In genomic region chr6:159726918-159727716, GRCh38 we compare ENCODE assay signal across 9 cellular contexts. TPM values are rescaled to one million over a fixed set of nuclear protein-coding genes. Genes with fewer than 3 reads are reported as not detected.
DNase-seq lines count a peak whose midpoint lies in the region; ATAC-seq, FAIRE-seq and TF ChIP-seq lines count a peak whose summit lies in the region.
"Had no signal": no experiment of that assay in that cellular context is flagged by ENCODE, and none has a peak within 500 bp of the region (broad histone marks: within the 10 kb centered on the region; RNA-seq: fewer than 3 reads in every experiment).

WTAP (plus strand) TSS chr6:159727506; CDS start chr6:159736266, 8,760 bp downstream.

- H3K27ac ChIP-seq in keratinocyte (ENCODE audit: control insufficient read depth, insufficient read depth, low read length), result peak within 1 kb of the TSS; percentile 98

- H3K4me3 Mint-ChIP-seq in central memory CD8-positive, alpha-beta T cell, result peak within 1 kb of the TSS; percentile 95

- peaks cover 18% of the 10 kb centered on the region for H3K4me1 ChIP-seq in keratinocyte (ENCODE audit: control insufficient read depth, extremely low read depth, insufficient read depth, low read length)

- peaks cover 0 to 5% of the 10 kb centered on the region in 2 experiments for H3K36me3 ChIP-seq in keratinocyte (ENCODE audit: control insufficient read depth in 2 of 2, extremely low read depth in 1 of 2, insufficient read depth in 2 of 2, low read length in 2 of 2)

- H3K4me2 ChIP-seq in keratinocyte (ENCODE audit: control insufficient read depth, extremely low read depth, insufficient read depth, low read depth, low read length), result peak within 1 kb of the TSS; percentile 99

- peaks cover 5% of the 10 kb centered on the region for H4K20me1 ChIP-seq in keratinocyte (ENCODE audit: control insufficient read depth, extremely low read depth, insufficient read depth, low read length)

- H3K4me3 ChIP-seq in keratinocyte (ENCODE audit: control insufficient read depth in 2 of 3, extremely low read depth in 1 of 3, insufficient read depth in 2 of 3, low read depth in 1 of 3, low read length in 3 of 3), result peak within 1 kb of the TSS; percentile 82 to 98 (median 90)

- peak within 1 kb of the TSS; percentile 98 for H3K9ac ChIP-seq in keratinocyte (ENCODE audit: control insufficient read depth, extremely low read depth, insufficient read depth, low read length)

- dilution Hi-C loops in keratinocyte (cut with MboI; ENCODE audit: extremely low pct_ligation_motif_present, low sequenced_read_pairs), result no loop called here

- H3K36me3 Mint-ChIP-seq in central memory CD8-positive, alpha-beta T cell (ENCODE audit: insufficient read depth), result peaks cover 36% of the 10 kb centered on the region

- peaks cover 5% of the 10 kb centered on the region for H3K9me3 Mint-ChIP-seq in central memory CD8-positive, alpha-beta T cell

- ATAC-seq in GM19043 (IDR thresholded peaks at IDR 0.05; ENCODE audit: low read depth, unreplicated experiment) (peak; percentile 77), HG03354 (IDR thresholded peaks at IDR 0.05; ENCODE audit: poor library complexity, severe bottlenecking, unreplicated experiment) (peak; percentile 79)
- ATAC-seq in activated CD4-positive, CD25-positive, alpha-beta regulatory T cell treated with anti-CD3 and anti-CD28 coated beads, Interleukin-2, amount 50 U/mL, for 24 hours, result peak; percentile 90 to 91
- peak; percentile 85 for ATAC-seq in central memory CD8-positive, alpha-beta T cell (replicated peaks; ENCODE audit: extremely low read depth, poor library complexity, severe bottlenecking)

- no peaks in the 10 kb centered on the region for H3K9me1 ChIP-seq in keratinocyte (ENCODE audit: control insufficient read depth, extremely low read depth, insufficient read depth, low read length)

- peak within 1 kb of the TSS; percentile 92 for H2AFZ ChIP-seq in keratinocyte (ENCODE audit: control insufficient read depth, low read length)

- no peak for TF ChIP-seq CTCF in keratinocyte (optimal IDR thresholded peaks at IDR 0.05 in 1 of 3, IDR thresholded peaks at IDR 0.05 in 1 of 3, conservative IDR thresholded peaks at IDR 0.05 in 1 of 3; ENCODE audit: extremely low read depth in 1 of 3, insufficient read depth in 2 of 3, low read length in 3 of 3)

- peaks cover 42% of the 10 kb centered on the region for H3K4me1 Mint-ChIP-seq in central memory CD8-positive, alpha-beta T cell

- DNase-seq in AG20443 (ENCODE audit: low spot score) (peak; percentile 96), NCI-H446 (lab: John Stamatoyannopoulos, UW) (peak; percentile 82 to 92), keratinocyte (ENCODE audit: low read depth, low spot score) (peak; percentile 67)
- DNase-seq in central memory CD8-positive, alpha-beta T cell (ENCODE audit: low spot score in 2 of 2), result peak; percentile 89 to 93
- peak; percentile 91 to 96 (median 96) for DNase-seq in stimulated activated CD4-positive, alpha-beta T cell treated with anti-CD3 and anti-CD28 coated beads, Interleukin-12 subunit alpha, Interleukin-12 subunit beta, amount 100 ng/mL, for 48 hours (ENCODE audit: low read depth in 2 of 3, low spot score in 1 of 3)

- H3K27ac Mint-ChIP-seq in central memory CD8-positive, alpha-beta T cell (ENCODE audit: low read depth), result peak within 1 kb of the TSS; percentile 97

- FAIRE-seq in keratinocyte (lab: Jason Lieb, UNC), result no peak
- FAIRE-seq: endometrium had no signal

- H3K9me3 ChIP-seq in keratinocyte (ENCODE audit: control insufficient read depth, low read depth, low read length), result no peaks in the 10 kb centered on the region

- peaks cover 88% of the 10 kb centered on the region for H3K79me2 ChIP-seq in keratinocyte (ENCODE audit: control insufficient read depth, insufficient read depth, low read length)

- H3K27me3 ChIP-seq in keratinocyte (ENCODE audit: control insufficient read depth, extremely low read depth, insufficient read depth, low read length), result no peaks in the 10 kb centered on the region

- H3K27me3 Mint-ChIP-seq in central memory CD8-positive, alpha-beta T cell, result no peaks in the 10 kb centered on the region

RNA-seq across cellular contexts. Expression of gene WTAP, which starts in this region (rescaled TPM):
- 20.6 to 40.2 TPM (median 35.3 TPM) in 3 replicates for polyA plus RNA-seq in keratinocyte
- 99.5 TPM for polyA plus RNA-seq in keratinocyte (2011; ENCODE audit: low read depth)
- 22.1 and 36.7 TPM in 2 replicates for polyA plus RNA-seq in keratinocyte (2011; cell fraction: cytosol; rRNA removed)
- 24.4 and 27.6 TPM in 2 replicates for polyA plus RNA-seq in keratinocyte (2011; cell fraction: nucleus; rRNA removed)
- polyA plus RNA-seq in keratinocyte (2012; ENCODE audit: low replicate concordance), result 58.7 and 61.5 TPM in 2 replicates
- polyA minus RNA-seq in keratinocyte, result 11.5 to 59.4 TPM (median 28.5 TPM) in 3 replicates
- polyA minus RNA-seq in keratinocyte (2011; cell fraction: cytosol; rRNA and poly(A)+ RNA removed), result 11.7 TPM
- polyA minus RNA-seq in keratinocyte (2011; cell fraction: nucleus; rRNA and poly(A)+ RNA removed), result 14.8 and 37.4 TPM in 2 replicates

Comparison
In these comparisons a context has a peak if more than half of its experiments do, and no peak if none do; other contexts are left out.
1. Peak in every context shown above with its lines: DNase-seq, ATAC-seq, H3K4me3 ChIP-seq and H3K27ac ChIP-seq.